12 cellular contexts compared by ENCODE assay signal in the genomic region with DNA sequence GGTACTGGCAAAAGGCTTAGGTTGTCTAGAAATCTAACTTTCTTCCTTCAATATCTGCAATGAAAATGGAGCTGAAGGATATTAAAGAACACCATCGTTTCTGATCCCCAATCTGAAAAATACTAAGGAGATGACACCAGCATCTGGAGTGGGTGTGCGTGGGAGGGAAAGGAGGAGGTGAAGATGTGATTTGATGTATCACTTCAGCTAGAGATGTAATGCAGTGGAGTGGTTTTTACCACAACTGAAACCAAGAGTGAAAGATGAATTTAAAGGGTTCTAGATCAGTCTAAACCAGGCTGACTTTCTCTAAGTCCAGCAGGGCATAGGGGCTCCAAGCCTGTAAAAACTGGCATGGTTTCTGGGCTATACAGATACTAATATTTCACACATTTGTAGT.
DNase-seq lines count a peak whose midpoint lies in the region; ATAC-seq and TF ChIP-seq lines count a peak whose summit lies in the region.
"Had no signal": no experiment of that assay in that cellular context is flagged by ENCODE, and none has a peak within 500 bp of the region (broad histone marks: within the 10 kb centered on the region; RNA-seq: fewer than 3 reads in every experiment).

No MANE protein-coding gene starts in this region.

- H3K9me3 Mint-ChIP-seq in MCF 10A (ENCODE audit: unreplicated experiment): no peaks in the 10 kb centered on the region

- no peak overlapping the region for H3K27ac Mint-ChIP-seq in MCF 10A (ENCODE audit: low read depth, unreplicated experiment)
- H3K27ac Mint-ChIP-seq: B cell had no signal

- no peaks in the 10 kb centered on the region for H3K36me3 ChIP-seq in Karpas-422 (ENCODE audit: insufficient read depth, low read length)
- no peaks in the 10 kb centered on the region for H3K36me3 ChIP-seq in mucosa of descending colon (ENCODE audit: low read depth)

- H3K79me2 ChIP-seq in Karpas-422 (ENCODE audit: low read length): no peaks in the 10 kb centered on the region

- H2AFZ ChIP-seq in Karpas-422 (ENCODE audit: low read length): no peak overlapping the region

- ATAC-seq in GM19351 (IDR thresholded peaks at IDR 0.05; ENCODE audit: unreplicated experiment) (peak; percentile 95), HG03064 (IDR thresholded peaks at IDR 0.05; ENCODE audit: low read depth, unreplicated experiment) (peak; percentile 92), mucosa of descending colon (no peak)
- ATAC-seq: naive thymus-derived CD8-positive, alpha-beta T cell had no signal

- H3K27ac ChIP-seq in Karpas-422 (ENCODE audit: low read length): no peak overlapping the region
- H3K27ac ChIP-seq: KMS-11 had no signal

- H3K4me1 Mint-ChIP-seq in MCF 10A (ENCODE audit: insufficient read depth, unreplicated experiment): no peaks in the 10 kb centered on the region
- H3K4me1 Mint-ChIP-seq: B cell had no signal

- no peaks in the 10 kb centered on the region for H3K36me3 Mint-ChIP-seq in MCF 10A (ENCODE audit: insufficient read depth, unreplicated experiment)

- H3K4me1 ChIP-seq in Karpas-422 (ENCODE audit: low read length) (peaks cover 6% of the 10 kb centered on the region), mucosa of descending colon (ENCODE audit: low read depth) (no peaks in the 10 kb centered on the region)

- intact Hi-C loops in MCF 10A (cut with micrococcal nuclease): no loop called here
- intact Hi-C loops in mucosa of descending colon (cut with DNase I, micrococcal nuclease): no loop called here

- H3K4me3 Mint-ChIP-seq in MCF 10A (ENCODE audit: unreplicated experiment): no peak overlapping the region
- H3K4me3 Mint-ChIP-seq: B cell; naive thymus-derived CD8-positive, alpha-beta T cell had no signal

- H4K20me1 ChIP-seq in Karpas-422 (ENCODE audit: insufficient read depth, low read depth, low read length): no peaks in the 10 kb centered on the region

- CTCF ChIA-PET in GM10248 (lab: Yijun Ruan, JAX): interaction anchor here (1.2 to 2.6 kb wide), 4 partner anchors 11 to 73 kb away, joined by 3 to 8 read pairs (median 4); no protein-coding TSS in a partner anchor
- CTCF ChIA-PET in MCF 10A (lab: Yijun Ruan, JAX): no interaction called here

- no TSS peak for BruUV-seq in MCF 10A (replicated peaks; lab: Mats Ljungman, UMichigan)

- H3K27me3 Mint-ChIP-seq in MCF 10A (ENCODE audit: insufficient read depth, unreplicated experiment): no peaks in the 10 kb centered on the region
- H3K27me3 Mint-ChIP-seq: B cell had no signal

- H3K4me2 ChIP-seq in Karpas-422 (ENCODE audit: low read depth, low read length, poor library complexity, severe bottlenecking): no peak overlapping the region
- H3K4me2 ChIP-seq: KMS-11 had no signal

- no peak for TF ChIP-seq CTCF in GM10248 (IDR thresholded peaks at IDR 0.05; ENCODE audit: control extremely low read depth, extremely low read depth, low read depth, missing control alignments)
- no peak for TF ChIP-seq CTCF in MCF 10A (IDR thresholded peaks at IDR 0.05; ENCODE audit: unreplicated experiment)
- TF ChIP-seq CTCF in mucosa of descending colon (IDR thresholded peaks at IDR 0.05): no peak

- H3K9me2 ChIP-seq in Karpas-422 (replicated peaks; ENCODE audit: insufficient read depth, low read length): no peaks in the 10 kb centered on the region

- POLR2A ChIA-PET in GM10248 (lab: Yijun Ruan, JAX): no interaction called here
- POLR2A ChIA-PET in MCF 10A (lab: Yijun Ruan, JAX): no interaction called here

- no peaks in the 10 kb centered on the region for H3K27me3 ChIP-seq in Karpas-422 (ENCODE audit: low read length)

- H3K4me3 ChIP-seq in Karpas-422 (ENCODE audit: low read length) (no peak overlapping the region), mucosa of descending colon (no peak overlapping the region)

- DNase-seq in GM10248 (ENCODE audit: extremely low spot score) (peak; percentile 38), Ammon's horn (ENCODE audit: low spot score) (no peak), MCF 10A (ENCODE audit: unreplicated experiment) (no peak), Karpas-422 (no peak), mucosa of descending colon (no peak)
- peak; percentile 43 for DNase-seq in activated naive CD4-positive, alpha-beta T cell treated with anti-CD3 and anti-CD28 coated beads, Interleukin-2, amount 50 U/mL, for 16 hours
- DNase-seq: naive thymus-derived CD8-positive, alpha-beta T cell; NCI-H82 had no signal

- peaks cover 10% of the 10 kb centered on the region; the same call in 1 of the 2 replicates for H3K9me3 ChIP-seq in Karpas-422 (ENCODE audit: low read length)
- H3K9me3 ChIP-seq in mucosa of descending colon: no peaks in the 10 kb centered on the region

- no peak overlapping the region for H3K9ac ChIP-seq in Karpas-422 (ENCODE audit: low read length)
- H3K9ac ChIP-seq: KMS-11 had no signal

Comparison
In these comparisons a context has a peak if more than half of its experiments do, and no peak if none do; other contexts are left out.
1. DNase-seq: peak in GM10248 (single experiment) and activated naive CD4-positive, alpha-beta T cell treated with anti-CD3 and anti-CD28 coated beads, Interleukin-2, amount 50 U/mL, for 16 hours (single experiment); none in Ammon's horn (single experiment), MCF 10A (single experiment), Karpas-422 (single experiment) and mucosa of descending colon (0 of 3).